ENCODE assay signal across 11 cellular contexts in the genomic region with DNA sequence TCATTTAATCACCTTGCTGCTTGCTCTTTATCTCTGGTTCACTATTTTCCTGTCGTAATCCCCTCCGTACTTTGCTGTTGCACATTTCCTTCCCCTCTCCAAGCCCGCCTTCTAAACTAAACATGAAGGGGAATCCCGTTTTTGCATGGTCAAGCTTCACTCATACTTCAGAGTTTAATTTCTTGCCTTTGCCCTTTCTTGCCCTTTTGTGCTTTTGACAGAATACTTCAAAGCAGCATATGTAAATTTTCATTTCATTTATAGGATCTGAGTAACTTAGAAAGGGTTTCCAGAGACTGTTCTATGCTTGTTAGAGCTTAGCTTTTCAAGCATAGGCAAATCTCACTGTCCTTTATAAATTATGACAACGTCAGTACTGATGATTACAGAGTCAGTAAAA.
DNase-seq lines count a peak whose midpoint lies in the region; ATAC-seq and TF ChIP-seq lines count a peak whose summit lies in the region.
"Had no signal": no experiment of that assay in that cellular context is flagged by ENCODE, and none has a peak within 500 bp of the region (broad histone marks: within the 10 kb centered on the region; RNA-seq: fewer than 3 reads in every experiment).

No MANE protein-coding gene starts in this region.

- peak; percentile 50 for DNase-seq in GM13976 (ENCODE audit: low spot score)
- DNase-seq in germinal center (ENCODE audit: low spot score): peak; percentile 8
- no peak for DNase-seq in NCI-H524 treated with DMSO at 0.1 percent for 48 hours (lab: John Stamatoyannopoulos, UW)
- no peak for DNase-seq in NCI-H1048 (lab: John Stamatoyannopoulos, UW)
- DNase-seq in D341Med (ENCODE audit: low spot score): no peak
- no peak for DNase-seq in SW 1271 (lab: John Stamatoyannopoulos, UW)
- DNase-seq: activated CD4-positive, alpha-beta T cell treated with anti-CD3 and anti-CD28 coated beads, Interleukin-2, amount 10 ng/mL, durations not matched to agents 24 days and 14 days; CD4-positive, alpha-beta memory T cell; stimulated activated CD4-positive, alpha-beta T cell treated with anti-CD3 and anti-CD28 coated beads, Interleukin-15, amount 100 ng/mL, for 24 hours had no signal

- in situ Hi-C loops in GM13976 (cut with MboI; ENCODE audit: low sequenced_read_pairs, unreplicated experiment): no loop called here

- ATAC-seq in GM21528 (IDR thresholded peaks at IDR 0.05; ENCODE audit: low FRiP score, unreplicated experiment) (peak; percentile 54), HG03457 (IDR thresholded peaks at IDR 0.05; ENCODE audit: unreplicated experiment) (peak; percentile 51)

- no peak for TF ChIP-seq CTCF in GM13976 (IDR thresholded peaks at IDR 0.05; ENCODE audit: borderline replicate concordance, control extremely low read depth, extremely low read depth, insufficient read depth, missing control alignments)

Comparison
In these comparisons a context has a peak if more than half of its experiments do, and no peak if none do; other contexts are left out.
1. DNase-seq: peak in GM13976 (single experiment) and germinal center (single experiment); none in NCI-H524 treated with DMSO at 0.1 percent for 48 hours (single experiment), NCI-H1048 (single experiment), D341Med (single experiment) and SW 1271 (0 of 2).